Comparison of ENCODE assay signal across 2 cellular contexts in genomic region chr2:26491563-26492167, GRCh38.
TF ChIP-seq lines count a peak whose summit lies in the region.

No MANE protein-coding gene starts in this region.

TF ChIP-seq in liver, 16 proteins besides CTCF, POLR2A, EP300 and RAD21 (continued from another document):
- peak; percentile 67 for TF ChIP-seq REST (IDR thresholded peaks at IDR 0.05)
- no peak for TF ChIP-seq TAF1 (conservative IDR thresholded peaks at IDR 0.05)
- peak in 1 of 2 donors; percentile 71 for TF ChIP-seq GABPA (IDR thresholded peaks at IDR 0.05 in 1 of 2, conservative IDR thresholded peaks at IDR 0.05 in 1 of 2)
- peak; percentile 85 to 95 for TF ChIP-seq HNF4A (conservative IDR thresholded peaks at IDR 0.05)
- no peak for TF ChIP-seq NR2F2 (IDR thresholded peaks at IDR 0.05)
- peak in 1 of 2 donors; percentile 94 for TF ChIP-seq EGR1 (IDR thresholded peaks at IDR 0.05; ENCODE audit: low read depth in 2 of 2)
- TF ChIP-seq RXRA (IDR thresholded peaks at IDR 0.05): peak; percentile 42 to 90
- TF ChIP-seq ATF3 (IDR thresholded peaks at IDR 0.05): no peak
- peak; percentile 74 for TF ChIP-seq SP1 (IDR thresholded peaks at IDR 0.05)
- TF ChIP-seq FOXA1 (IDR thresholded peaks at IDR 0.05): peak; percentile 19
- peak in 1 of 2 donors; percentile 3 for TF ChIP-seq JUND (IDR thresholded peaks at IDR 0.05)
- TF ChIP-seq ZBTB33 (IDR thresholded peaks at IDR 0.05): no peak
- TF ChIP-seq YY1 (IDR thresholded peaks at IDR 0.05): no peak
- TF ChIP-seq MAX (IDR thresholded peaks at IDR 0.05): peak; percentile 99
TF ChIP-seq in liver: peak in this region for 11.

TF ChIP-seq in HepG2, 621 proteins besides CTCF, POLR2A, EP300 and RAD21 (continued from another document):
- no peak for TF ChIP-seq PRDM15 (CRISPR knock-in tag; IDR thresholded peaks at IDR 0.05)
- no peak for TF ChIP-seq ZNF784 (CRISPR knock-in tag; IDR thresholded peaks at IDR 0.05; ENCODE audit: borderline replicate concordance)
